15 cellular contexts compared by ENCODE assay signal in the genomic region with DNA sequence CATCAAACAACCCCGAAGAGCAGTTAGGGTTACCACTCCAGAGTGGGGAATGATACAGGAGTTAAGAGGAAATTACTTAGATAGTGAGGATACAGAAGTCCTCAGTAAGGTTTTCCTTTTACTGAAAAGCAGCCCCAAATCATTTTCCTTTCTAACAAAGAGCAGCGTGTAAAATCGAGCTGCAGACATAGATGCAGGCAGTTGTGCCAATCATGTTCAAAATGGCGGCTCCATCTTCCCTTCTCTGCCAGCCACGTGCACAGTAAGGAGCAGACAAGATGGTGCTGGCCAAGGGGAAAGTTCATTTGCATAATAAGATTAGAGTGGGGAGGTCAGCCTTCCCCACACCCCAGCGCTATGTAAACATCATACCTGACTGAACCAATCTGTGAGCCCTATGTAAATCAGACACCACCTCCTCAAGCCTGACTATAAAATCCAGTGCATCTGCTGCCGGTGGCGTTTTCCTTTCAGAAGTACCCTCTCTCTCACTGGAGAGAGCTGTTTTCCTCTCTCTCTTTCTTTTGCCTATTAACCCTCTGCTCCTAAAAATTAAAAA. TPM values are rescaled to one million over a fixed set of nuclear protein-coding genes. Genes with fewer than 3 reads are reported as not detected.
A peak's percentile ranks its signal among the peaks of the same experiment; 100 is the strongest.
DNase-seq lines count a peak whose midpoint lies in the region; ATAC-seq and TF ChIP-seq lines count a peak whose summit lies in the region.
"Had no signal": no experiment of that assay in that cellular context is flagged by ENCODE, and none has a peak within 500 bp of the region (broad histone marks: within the 10 kb centered on the region; RNA-seq: fewer than 3 reads in every experiment).

No MANE protein-coding gene starts in this region.

- no peaks in the 10 kb centered on the region for H3K36me3 Mint-ChIP-seq in immature natural killer cell
- H3K36me3 Mint-ChIP-seq in activated CD8-positive, alpha-beta T cell treated with anti-CD3 and anti-CD28 coated beads for 36 hours (ENCODE audit: low read depth), result no peaks in the 10 kb centered on the region
- H3K36me3 Mint-ChIP-seq: naive B cell had no signal

- H3K4me1 Mint-ChIP-seq in immature natural killer cell, result no peaks in the 10 kb centered on the region
- H3K4me1 Mint-ChIP-seq in activated CD8-positive, alpha-beta T cell treated with anti-CD3 and anti-CD28 coated beads for 36 hours (ENCODE audit: low read depth), result peaks cover 6% of the 10 kb centered on the region
- H3K4me1 Mint-ChIP-seq: naive B cell had no signal

- TF ChIP-seq CTCF in epithelial cell of esophagus (IDR thresholded peaks at IDR 0.05; ENCODE audit: insufficient read depth, low read depth, low read length, missing control alignments), result no peak
- TF ChIP-seq CTCF in activated CD8-positive, alpha-beta T cell treated with anti-CD3 and anti-CD28 coated beads for 36 hours (IDR thresholded peaks at IDR 0.05), result no peak

- intact Hi-C loops in activated CD8-positive, alpha-beta T cell treated with anti-CD3 and anti-CD28 coated beads for 36 hours (cut with micrococcal nuclease), result no loop called here

- H3K27me3 Mint-ChIP-seq in immature natural killer cell (ENCODE audit: low read depth in 3 of 3), result peaks cover 0 to 5% (median 0%) of the 10 kb centered on the region in 3 donors
- no peaks in the 10 kb centered on the region for H3K27me3 Mint-ChIP-seq in activated CD8-positive, alpha-beta T cell treated with anti-CD3 and anti-CD28 coated beads for 36 hours

- CTCF ChIA-PET in activated CD8-positive, alpha-beta T cell treated with anti-CD3 and anti-CD28 coated beads for 36 hours (lab: Charles Lee), result interaction anchor here (1.5 kb wide), 1 partner anchor 10 kb away, joined by 9 read pairs; no protein-coding TSS in a partner anchor

- no peak; the same call in 1 of the 2 replicates for TF ChIP-seq RAD21 in Ishikawa (IDR thresholded peaks at IDR 0.05; ENCODE audit: low read depth)

- H3K9me3 Mint-ChIP-seq in immature natural killer cell, result no peaks in the 10 kb centered on the region
- no peaks in the 10 kb centered on the region for H3K9me3 Mint-ChIP-seq in activated CD8-positive, alpha-beta T cell treated with anti-CD3 and anti-CD28 coated beads for 36 hours
- H3K9me3 Mint-ChIP-seq: naive B cell had no signal

- in situ Hi-C loops in ACHN (cut with HindIII; ENCODE audit: low pct_ligation_motif_present, low pct_unique_long_range_greater_than_20kb, low sequenced_read_pairs), result no loop called here

- ATAC-seq in activated CD4-positive, CD25-positive, alpha-beta regulatory T cell treated with anti-CD3 and anti-CD28 coated beads, Interleukin-2, amount 50 U/mL, for 24 hours, result no peak
- no peak for ATAC-seq in activated CD8-positive, alpha-beta T cell treated with anti-CD3 and anti-CD28 coated beads for 36 hours

- no peak overlapping the region for H3K4me3 Mint-ChIP-seq in immature natural killer cell
- H3K4me3 Mint-ChIP-seq in activated CD8-positive, alpha-beta T cell treated with anti-CD3 and anti-CD28 coated beads for 36 hours, result no peak overlapping the region
- H3K4me3 Mint-ChIP-seq: naive B cell had no signal

- no peak overlapping the region for H3K27ac Mint-ChIP-seq in immature natural killer cell
- H3K27ac Mint-ChIP-seq in activated CD8-positive, alpha-beta T cell treated with anti-CD3 and anti-CD28 coated beads for 36 hours, result no peak overlapping the region
- H3K27ac Mint-ChIP-seq: naive B cell had no signal

- TF ChIP-seq EP300 in Ishikawa (IDR thresholded peaks at IDR 0.05; ENCODE audit: borderline replicate concordance), result no peak

- H3K4me3 ChIP-seq in epithelial cell of esophagus (ENCODE audit: low read length), result no peak overlapping the region
- H3K4me3 ChIP-seq: BLaER1, PC-9 had no signal

- DNase-seq in ACHN, result peak; percentile 31
- peak; percentile 72 for DNase-seq in NCI-H69 (lab: John Stamatoyannopoulos, UW)
- peak; percentile 30 for DNase-seq in epithelial cell of esophagus (ENCODE audit: low read depth)
- no peak for DNase-seq in AG20443 (ENCODE audit: low spot score)
- no peak for DNase-seq in immature natural killer cell
- no peak for DNase-seq in activated CD8-positive, alpha-beta T cell treated with anti-CD3 and anti-CD28 coated beads for 36 hours
- DNase-seq: activated CD4-positive, alpha-beta T cell treated with anti-CD3 and anti-CD28 coated beads for 1 hour; activated naive CD4-positive, alpha-beta T cell treated with anti-CD3 and anti-CD28 coated beads, Interleukin-2, amount 50 U/mL, for 16 hours; hippocampal formation; naive B cell; stimulated activated CD4-positive, alpha-beta T cell treated with anti-CD3 and anti-CD28 coated beads, Interleukin-2, amount 100 ng/mL, for 24 hours had no signal

- POLR2A ChIA-PET in activated CD8-positive, alpha-beta T cell treated with anti-CD3 and anti-CD28 coated beads for 36 hours (lab: Charles Lee), result no interaction called here

TF ChIP-seq in Ishikawa, 13 proteins besides CTCF, POLR2A, EP300 and RAD21:
- TF ChIP-seq, protein P1, sequence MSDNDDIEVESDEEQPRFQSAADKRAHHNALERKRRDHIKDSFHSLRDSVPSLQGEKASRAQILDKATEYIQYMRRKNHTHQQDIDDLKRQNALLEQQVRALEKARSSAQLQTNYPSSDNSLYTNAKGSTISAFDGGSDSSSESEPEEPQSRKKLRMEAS (IDR thresholded peaks at IDR 0.05), result peak; percentile 99
- peak; percentile 68 for TF ChIP-seq TEAD4 (IDR thresholded peaks at IDR 0.05)
- peak; percentile 95 for TF ChIP-seq YY1 (IDR thresholded peaks at IDR 0.05; ENCODE audit: low read depth)
- no peak for TF ChIP-seq CREB1 (IDR thresholded peaks at IDR 0.05; ENCODE audit: low read depth)
- peak; percentile 48; the same call in 1 of the 2 replicates for TF ChIP-seq TAF1 (IDR thresholded peaks at IDR 0.05; ENCODE audit: low read depth)
- TF ChIP-seq, protein P2, sequence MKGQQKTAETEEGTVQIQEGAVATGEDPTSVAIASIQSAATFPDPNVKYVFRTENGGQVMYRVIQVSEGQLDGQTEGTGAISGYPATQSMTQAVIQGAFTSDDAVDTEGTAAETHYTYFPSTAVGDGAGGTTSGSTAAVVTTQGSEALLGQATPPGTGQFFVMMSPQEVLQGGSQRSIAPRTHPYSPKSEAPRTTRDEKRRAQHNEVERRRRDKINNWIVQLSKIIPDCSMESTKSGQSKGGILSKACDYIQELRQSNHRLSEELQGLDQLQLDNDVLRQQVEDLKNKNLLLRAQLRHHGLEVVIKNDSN (IDR thresholded peaks at IDR 0.05), result peak; percentile 79

RNA-seq across cellular contexts. Expression of a gene that starts 2.5 kb away (rescaled TPM):
- polyA plus RNA-seq in immature natural killer cell, result not detected
- not detected for total RNA-seq in activated CD8-positive, alpha-beta T cell treated with anti-CD3 and anti-CD28 coated beads for 36 hours
- total RNA-seq: PC-9 had no signal

RNA-seq across cellular contexts. Expression of a gene that starts 28.5 kb away (rescaled TPM):
- polyA plus RNA-seq in immature natural killer cell, result under 1 TPM; 0.16 to 0.69 (median 0.41) TPM
- 10 to 100 TPM; 34.6 to 36.6 TPM for total RNA-seq in activated CD8-positive, alpha-beta T cell treated with anti-CD3 and anti-CD28 coated beads for 36 hours

Comparison
In these comparisons a context has a peak if more than half of its experiments do, and no peak if none do; other contexts are left out.
1. DNase-seq: peak in ACHN (single experiment), NCI-H69 (single experiment) and epithelial cell of esophagus (single experiment); none in AG20443 (single experiment), immature natural killer cell (0 of 3) and activated CD8-positive, alpha-beta T cell treated with anti-CD3 and anti-CD28 coated beads for 36 hours (single experiment).